14 cellular contexts compared by ENCODE assay signal in genomic region chr3:30668051-30668609, GRCh38.
DNase-seq lines count a peak whose midpoint lies in the region; ATAC-seq and TF ChIP-seq lines count a peak whose summit lies in the region.
"Had no signal": no experiment of that assay in that cellular context is flagged by ENCODE, and none has a peak within 500 bp of the region (broad histone marks: within the 10 kb centered on the region; RNA-seq: fewer than 3 reads in every experiment).

No MANE protein-coding gene starts in this region.

- no peak overlapping the region for H3K27ac ChIP-seq in GM23338 (ENCODE audit: low read depth)

- peak overlapping the region; percentile 0; the same call in 1 of the 2 replicates for H3K4me2 ChIP-seq in GM23338

- H3K79me2 ChIP-seq in GM23338 (replicated peaks; ENCODE audit: insufficient read depth): 0 out of 2 replicates have a peak, but pooled peaks cover 5% of the 10 kb centered on the region

- no peak overlapping the region for H3K4me3 ChIP-seq in GM23338
- H3K4me3 ChIP-seq: transverse colon had no signal

- DNase-seq in NCI-H510A treated with DMSO at 0.1 percent for 48 hours (lab: John Stamatoyannopoulos, UW) (peak; percentile 26), NCI-H510A (lab: John Stamatoyannopoulos, UW) (no peak), GM23338 (ENCODE audit: low spot score) (no peak), NCI-H2196 (lab: John Stamatoyannopoulos, UW; ENCODE audit: unreplicated experiment) (no peak), NCI-H187 (lab: John Stamatoyannopoulos, UW) (no peak)
- no peak for DNase-seq in activated naive CD4-positive, alpha-beta T cell treated with anti-CD3 and anti-CD28 coated beads, Interleukin-2, amount 50 U/mL, for 72 hours (ENCODE audit: low spot score in 2 of 2)
- no peak for DNase-seq in naive thymus-derived CD8-positive, alpha-beta T cell
- DNase-seq: KBM-7, midbrain, NCI-H2081 treated with DMSO at 0.1 percent for 48 hours, PC-3, retina, transverse colon had no signal

- no peaks in the 10 kb centered on the region for H3K27me3 ChIP-seq in GM23338 (ENCODE audit: insufficient read depth)
- H3K27me3 ChIP-seq: transverse colon had no signal

- no peak for TF ChIP-seq CTCF in GM23338 (conservative IDR thresholded peaks at IDR 0.05; ENCODE audit: low read depth in 2 of 2)

- H4K20me1 ChIP-seq in GM23338 (replicated peaks; ENCODE audit: insufficient read depth): no peaks in the 10 kb centered on the region

- ATAC-seq in GM23338 (peak; percentile 15; the same call in 1 of the 3 replicates), GM18868 (IDR thresholded peaks at IDR 0.05; ENCODE audit: unreplicated experiment) (no peak)
- ATAC-seq in activated naive CD4-positive, alpha-beta T cell treated with anti-CD3 and anti-CD28 coated beads, Interleukin-2, amount 50 U/mL, for 72 hours: no peak
- no peak for ATAC-seq in naive thymus-derived CD8-positive, alpha-beta T cell
- ATAC-seq: PC-3 had no signal

- peaks cover 40% of the 10 kb centered on the region for H3K4me1 ChIP-seq in GM23338 (ENCODE audit: insufficient read depth)

- H3K4me3 Mint-ChIP-seq in GM23338: no peak overlapping the region
- peak overlapping the region in 9 of 10 donors; percentile 21 to 73 (median 60) for H3K4me3 Mint-ChIP-seq in naive thymus-derived CD8-positive, alpha-beta T cell

- peaks cover 37% of the 10 kb centered on the region for H3K36me3 Mint-ChIP-seq in GM23338 (ENCODE audit: low read depth)
- peaks cover 58 to 68% of the 10 kb centered on the region in 2 donors for H3K36me3 Mint-ChIP-seq in activated naive CD4-positive, alpha-beta T cell treated with anti-CD3 and anti-CD28 coated beads, Interleukin-2, amount 50 U/mL, for 72 hours
- H3K36me3 Mint-ChIP-seq in naive thymus-derived CD8-positive, alpha-beta T cell: peaks cover 44 to 67% (median 52%) of the 10 kb centered on the region in 3 donors

- no peaks in the 10 kb centered on the region for H3F3A ChIP-seq in GM23338 (replicated peaks; ENCODE audit: low read depth)

- no peak overlapping the region for H2AFZ ChIP-seq in GM23338

- H3K36me3 ChIP-seq in GM23338 (ENCODE audit: insufficient read depth): peaks cover 2% of the 10 kb centered on the region; the same call in 1 of the 2 replicates

- H3K4me1 Mint-ChIP-seq in GM23338: peaks cover 44% of the 10 kb centered on the region
- H3K4me1 Mint-ChIP-seq in naive thymus-derived CD8-positive, alpha-beta T cell: peaks cover 58 to 99% (median 95%) of the 10 kb centered on the region in 4 donors

- no peaks in the 10 kb centered on the region for H3K9me2 ChIP-seq in GM23338 (ENCODE audit: insufficient read depth)

- POLR2A ChIA-PET in naive thymus-derived CD8-positive, alpha-beta T cell (lab: Charles Lee): interaction anchor here (1.4 to 9.7 kb wide), 10 partner anchors 9 to 61 kb away, joined by 4 to 170 read pairs (median 21); partner anchors contain the start of gene TGFBR2

- H3K27me3 Mint-ChIP-seq in GM23338 (ENCODE audit: insufficient read depth, low read depth, poor library complexity): no peaks in the 10 kb centered on the region
- H3K27me3 Mint-ChIP-seq in naive thymus-derived CD8-positive, alpha-beta T cell: no peaks in the 10 kb centered on the region

- no peak overlapping the region; the same call in 1 of the 2 replicates for H3K27ac Mint-ChIP-seq in GM23338
- H3K27ac Mint-ChIP-seq in activated naive CD4-positive, alpha-beta T cell treated with anti-CD3 and anti-CD28 coated beads, Interleukin-2, amount 50 U/mL, for 72 hours: peak overlapping the region; percentile 51 to 85
- peak overlapping the region; percentile 65 to 100 (median 90) for H3K27ac Mint-ChIP-seq in naive thymus-derived CD8-positive, alpha-beta T cell

- no peaks in the 10 kb centered on the region for H3K9me3 Mint-ChIP-seq in GM23338
- H3K9me3 Mint-ChIP-seq in activated naive CD4-positive, alpha-beta T cell treated with anti-CD3 and anti-CD28 coated beads, Interleukin-2, amount 50 U/mL, for 72 hours: peaks cover 4% of the 10 kb centered on the region in 2 donors
- H3K9me3 Mint-ChIP-seq in naive thymus-derived CD8-positive, alpha-beta T cell: no peaks in the 10 kb centered on the region

TF ChIP-seq in GM23338, 12 proteins besides CTCF, POLR2A, EP300 and RAD21:
- TF ChIP-seq JUNB (IDR thresholded peaks at IDR 0.05; ENCODE audit: unreplicated experiment) (no peak), NANOG (IDR thresholded peaks at IDR 0.05; ENCODE audit: borderline replicate concordance) (no peak), ETS1 (IDR thresholded peaks at IDR 0.05) (no peak), CREB1 (CRISPR knock-in tag; IDR thresholded peaks at IDR 0.05; ENCODE audit: low read depth) (no peak), ZNF462 (CRISPR knock-in tag; IDR thresholded peaks at IDR 0.05) (no peak), POLR2AphosphoS5 (IDR thresholded peaks at IDR 0.05; ENCODE audit: low read depth) (no peak)
